In the genomic region with DNA sequence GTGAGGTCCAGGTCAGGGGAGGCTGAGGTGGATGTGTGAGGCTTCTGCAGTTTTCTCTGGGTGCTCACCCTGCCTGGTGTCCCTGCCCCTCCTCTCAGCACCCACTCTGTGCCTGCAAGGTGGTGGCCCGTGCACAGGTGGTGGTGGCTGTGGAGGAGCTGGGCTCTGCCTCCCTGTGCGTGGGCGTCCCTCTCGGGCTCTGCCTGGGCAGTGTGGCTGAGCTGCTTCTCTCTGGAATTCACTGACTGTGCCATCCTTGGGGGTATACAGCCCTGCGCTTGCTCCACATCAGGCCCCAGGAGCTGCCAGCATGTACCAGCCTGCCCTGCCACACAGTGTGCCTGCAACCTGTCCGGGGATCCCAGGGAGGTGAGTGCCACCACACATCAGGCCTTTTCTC, we compare ENCODE assay signal across 7 cellular contexts.
A peak's percentile ranks its signal among the peaks of the same experiment; 100 is the strongest.
DNase-seq lines count a peak whose midpoint lies in the region; ATAC-seq and TF ChIP-seq lines count a peak whose summit lies in the region.
"Not testable (repeated sequence)": the region's sequence is repeated elsewhere in the genome, so short reads cannot be mapped to it uniquely, and the experiment has no call there.

No MANE protein-coding gene starts in this region.

- H3K27me3 ChIP-seq in lower lobe of right lung (ENCODE audit: low read depth), result peaks cover 13% of the 10 kb centered on the region

- not testable (repeated sequence) for DNase-seq in activated T-cell treated with anti-CD3 and anti-CD28 coated beads, Interleukin-2, amount 50 U/mL, for 24 hours; endothelial cell (ENCODE audit: low spot score)
- DNase-seq in left ventricle myocardium superior (peak; percentile 9), lower lobe of right lung (peak; percentile 32), posterior vena cava (ENCODE audit: low spot score) (peak; percentile 31)

- H3K4me3 ChIP-seq in lower lobe of right lung, result not testable (repeated sequence)

- H3K9me3 ChIP-seq in lower lobe of right lung, result not testable (repeated sequence)

- H3K36me3 ChIP-seq in lower lobe of right lung, result not testable (repeated sequence)

- H3K4me1 Mint-ChIP-seq in IgD-negative memory B cell; activated T-cell treated with anti-CD3 and anti-CD28 coated beads, Interleukin-2, amount 50 U/mL, for 24 hours (ENCODE audit: low read depth); endothelial cell (ENCODE audit: unreplicated experiment); stimulated activated memory B cell treated with anti-CD40 and anti-IgM and Interleukin-4, amounts not matched to agents 10 μg/mL and 1 μg/mL and 100 μg/mL, for 72 hours: not testable (repeated sequence)

- not testable (repeated sequence) for H3K4me1 ChIP-seq in lower lobe of right lung

- H3K27me3 Mint-ChIP-seq in IgD-negative memory B cell; stimulated activated memory B cell treated with anti-CD40 and anti-IgM and Interleukin-4, amounts not matched to agents 10 μg/mL and 1 μg/mL and 100 μg/mL, for 72 hours: not testable (repeated sequence)
- peaks cover 53% of the 10 kb centered on the region for H3K27me3 Mint-ChIP-seq in activated T-cell treated with anti-CD3 and anti-CD28 coated beads, Interleukin-2, amount 50 U/mL, for 24 hours
- peaks cover 17% of the 10 kb centered on the region for H3K27me3 Mint-ChIP-seq in endothelial cell (ENCODE audit: unreplicated experiment)

- not testable (repeated sequence) for ATAC-seq in left ventricle myocardium superior; lower lobe of right lung; stimulated activated memory B cell treated with anti-CD40 and anti-IgM and Interleukin-4, amounts not matched to agents 10 μg/mL and 1 μg/mL and 100 μg/mL, for 72 hours

- intact Hi-C loops in left ventricle myocardium superior (cut with micrococcal nuclease); lower lobe of right lung (cut with DNase I); posterior vena cava (cut with DNase I): not testable (repeated sequence)

- H3K27ac ChIP-seq in lower lobe of right lung, result not testable (repeated sequence)

- peak overlapping the region in 3 of 4 donors; percentile 70 to 84 (median 77) for H3K4me3 Mint-ChIP-seq in IgD-negative memory B cell
- not testable (repeated sequence) for H3K4me3 Mint-ChIP-seq in activated T-cell treated with anti-CD3 and anti-CD28 coated beads, Interleukin-2, amount 50 U/mL, for 24 hours
- H3K4me3 Mint-ChIP-seq in endothelial cell (ENCODE audit: unreplicated experiment), result peak overlapping the region; percentile 64
- peak overlapping the region; percentile 5 for H3K4me3 Mint-ChIP-seq in stimulated activated memory B cell treated with anti-CD40 and anti-IgM and Interleukin-4, amounts not matched to agents 10 μg/mL and 1 μg/mL and 100 μg/mL, for 72 hours

- H3K27ac Mint-ChIP-seq in IgD-negative memory B cell, result peak overlapping the region in 1 of 3 donors; percentile 75
- peak overlapping the region; percentile 56 for H3K27ac Mint-ChIP-seq in activated T-cell treated with anti-CD3 and anti-CD28 coated beads, Interleukin-2, amount 50 U/mL, for 24 hours
- H3K27ac Mint-ChIP-seq in endothelial cell (ENCODE audit: unreplicated experiment); stimulated activated memory B cell treated with anti-CD40 and anti-IgM and Interleukin-4, amounts not matched to agents 10 μg/mL and 1 μg/mL and 100 μg/mL, for 72 hours: not testable (repeated sequence)

- not testable (repeated sequence) for H3K9me3 Mint-ChIP-seq in IgD-negative memory B cell; activated T-cell treated with anti-CD3 and anti-CD28 coated beads, Interleukin-2, amount 50 U/mL, for 24 hours; stimulated activated memory B cell treated with anti-CD40 and anti-IgM and Interleukin-4, amounts not matched to agents 10 μg/mL and 1 μg/mL and 100 μg/mL, for 72 hours
- H3K9me3 Mint-ChIP-seq in endothelial cell (ENCODE audit: unreplicated experiment), result peaks cover 13% of the 10 kb centered on the region

- not testable (repeated sequence) for H3K36me3 Mint-ChIP-seq in IgD-negative memory B cell; activated T-cell treated with anti-CD3 and anti-CD28 coated beads, Interleukin-2, amount 50 U/mL, for 24 hours (ENCODE audit: low read depth); endothelial cell (ENCODE audit: low read depth, unreplicated experiment); stimulated activated memory B cell treated with anti-CD40 and anti-IgM and Interleukin-4, amounts not matched to agents 10 μg/mL and 1 μg/mL and 100 μg/mL, for 72 hours

- TF ChIP-seq CTCF in endothelial cell (IDR thresholded peaks at IDR 0.05; ENCODE audit: unreplicated experiment); lower lobe of right lung (IDR thresholded peaks at IDR 0.05): not testable (repeated sequence)
